20 cellular contexts compared by ENCODE assay signal in the genomic region with DNA sequence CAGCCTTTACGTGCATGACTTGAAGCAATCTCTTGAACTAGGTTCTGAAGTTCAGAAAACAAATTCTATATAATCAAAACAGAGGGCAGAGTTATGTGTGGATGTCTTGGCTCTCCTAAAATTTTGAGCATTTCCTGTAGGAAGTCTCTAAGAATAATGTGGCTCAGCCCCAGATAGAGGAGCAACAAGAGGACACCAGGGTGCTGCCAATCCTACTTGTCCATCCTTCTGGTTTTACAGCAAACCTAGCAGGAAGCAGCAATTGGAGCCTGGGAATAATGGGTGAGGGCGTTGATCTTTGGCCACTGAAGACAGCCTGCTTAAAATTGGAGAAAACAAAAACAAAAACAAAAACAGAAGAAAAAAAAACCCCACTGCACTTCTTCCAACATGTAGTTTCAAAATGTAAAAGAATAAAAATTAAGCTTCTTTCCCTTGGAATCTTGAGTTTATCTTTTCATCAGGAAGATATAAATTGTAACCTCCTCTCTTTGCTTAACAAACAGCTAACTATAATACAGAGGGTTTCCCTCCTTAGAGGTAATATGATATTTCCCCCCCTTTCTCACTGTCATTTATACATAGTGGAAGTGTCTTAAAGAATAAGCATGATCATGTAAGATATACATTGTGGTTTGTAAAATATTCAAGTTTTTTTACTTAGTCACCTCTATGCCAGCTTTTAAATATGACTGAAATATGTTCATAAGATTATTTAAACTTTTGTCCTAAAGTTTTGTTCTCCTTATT.
DNase-seq lines count a peak whose midpoint lies in the region; ATAC-seq, FAIRE-seq and TF ChIP-seq lines count a peak whose summit lies in the region.
"Had no signal": no experiment of that assay in that cellular context is flagged by ENCODE, and none has a peak within 500 bp of the region (broad histone marks: within the 10 kb centered on the region; RNA-seq: fewer than 3 reads in every experiment).

No MANE protein-coding gene starts in this region.

- H3K9me3 ChIP-seq in astrocyte (ENCODE audit: insufficient read depth, low read depth, low read length) (no peaks in the 10 kb centered on the region), transverse colon (no peaks in the 10 kb centered on the region), T-helper 17 cell (ENCODE audit: control insufficient read depth, low read length, poor library complexity, severe bottlenecking) (no peaks in the 10 kb centered on the region)
- H3K9me3 ChIP-seq: BE2C had no signal

- no peak overlapping the region for H2AFZ ChIP-seq in astrocyte (ENCODE audit: low read depth, low read length)

- in situ Hi-C loops in transverse colon (cut with MboI; ENCODE audit: low pct_ligation_motif_present in 1 of 4, low pct_unique_long_range_greater_than_20kb in 1 of 4, low sequenced_read_pairs in 3 of 4): loop anchor here in 1 of 4 donors (25.0 kb wide), 1 partner anchor 641 kb away; no protein-coding TSS in a partner anchor

- no peak overlapping the region for H3K4me3 ChIP-seq in astrocyte (ENCODE audit: insufficient read depth, low read depth, low read length)
- no peak overlapping the region for H3K4me3 ChIP-seq in transverse colon

- no peaks in the 10 kb centered on the region for H3K4me1 ChIP-seq in astrocyte (ENCODE audit: insufficient read depth, low read length)
- H3K4me1 ChIP-seq in transverse colon: peaks cover 0 to 3% (median 0%) of the 10 kb centered on the region in 4 donors

- no peak for ATAC-seq in T-helper 17 cell
- no peak for ATAC-seq in left colon
- ATAC-seq: esophagus mucosa, HCT116, right cardiac atrium had no signal

- no peak for FAIRE-seq in astrocyte (lab: Jason Lieb, UNC)

- 47 to 68% methylated on average over 2 of the region's 2 CpGs for WGBS in transverse colon (ENCODE audit: low coverage in 1 of 2), 2 donors

- no peaks in the 10 kb centered on the region for H4K20me1 ChIP-seq in astrocyte (ENCODE audit: insufficient read depth, low read length)

- H3K27ac Mint-ChIP-seq in astrocyte (ENCODE audit: unreplicated experiment) (no peak overlapping the region), T-helper 17 cell (no peak overlapping the region)

- TF ChIP-seq CTCF in astrocyte (IDR thresholded peaks at IDR 0.05; ENCODE audit: insufficient read depth, low read depth, low read length): no peak
- TF ChIP-seq CTCF in transverse colon (IDR thresholded peaks at IDR 0.05): no peak

- intact Hi-C loops in transverse colon (cut with DNase I; ENCODE audit: low total_unique reads): no loop called here
- intact Hi-C loops in left colon (cut with DNase I, micrococcal nuclease): loop anchor here in 1 of 2 donors (10.0 kb wide), 1 partner anchor 618 kb away; a partner anchor contains a TSS

- H3K4me2 ChIP-seq in astrocyte (ENCODE audit: low read length): no peak overlapping the region

- H3K27me3 Mint-ChIP-seq in astrocyte (ENCODE audit: low read depth, unreplicated experiment) (no peaks in the 10 kb centered on the region), T-helper 17 cell (peaks cover 36% of the 10 kb centered on the region)

- H3K9ac ChIP-seq in astrocyte (ENCODE audit: low read length): no peak overlapping the region

- H3K27ac ChIP-seq in astrocyte (ENCODE audit: low read depth, low read length) (no peak overlapping the region), transverse colon (peak overlapping the region; percentile 16 to 61 (median 50))

- DNase-seq in LHCN-M2 (ENCODE audit: low read depth) (peak; percentile 38), astrocyte (ENCODE audit: low read depth) (no peak), islet precursor cell (peak; percentile 56), transverse colon (no peak), T-helper 17 cell (no peak), COR-L47 (lab: John Stamatoyannopoulos, UW) (no peak), left colon (no peak)
- DNase-seq: activated CD4-positive, alpha-beta T cell treated with anti-CD3 and anti-CD28 coated beads for 48 hours; amygdala; BE2C; Calu3; glutamatergic neuron; NCI-H1694 treated with DMSO at 0.1 percent for 48 hours; NCI-H2227 treated with DMSO at 0.1 percent for 48 hours; right cardiac atrium; stimulated activated naive CD4-positive, alpha-beta T cell; trophoblast cell had no signal

- no peaks in the 10 kb centered on the region for H3K36me3 ChIP-seq in astrocyte (ENCODE audit: insufficient read depth, low read length)
- no peaks in the 10 kb centered on the region for H3K36me3 ChIP-seq in transverse colon

- no peak for TF ChIP-seq EP300 in transverse colon (IDR thresholded peaks at IDR 0.05; ENCODE audit: low read depth)

- H3K4me1 Mint-ChIP-seq in astrocyte (ENCODE audit: low read depth, unreplicated experiment): peaks cover 4% of the 10 kb centered on the region
- no peaks in the 10 kb centered on the region for H3K4me1 Mint-ChIP-seq in T-helper 17 cell
- H3K4me1 Mint-ChIP-seq: central memory CD8-positive, alpha-beta T cell had no signal

- H3K36me3 Mint-ChIP-seq in astrocyte (ENCODE audit: low read depth, unreplicated experiment) (no peaks in the 10 kb centered on the region), T-helper 17 cell (ENCODE audit: low read depth) (no peaks in the 10 kb centered on the region)

- H3K9me3 Mint-ChIP-seq in astrocyte (ENCODE audit: unreplicated experiment): no peaks in the 10 kb centered on the region
- H3K9me3 Mint-ChIP-seq: central memory CD8-positive, alpha-beta T cell had no signal

- TF ChIP-seq POLR2A in transverse colon (IDR thresholded peaks at IDR 0.05): no peak

- H3K79me2 ChIP-seq in astrocyte (ENCODE audit: insufficient read depth, low read length): no peaks in the 10 kb centered on the region

- H3K4me3 Mint-ChIP-seq in astrocyte (ENCODE audit: unreplicated experiment) (peak overlapping the region; percentile 31), T-helper 17 cell (no peak overlapping the region)
- H3K4me3 Mint-ChIP-seq: central memory CD8-positive, alpha-beta T cell had no signal

- H3K27me3 ChIP-seq in astrocyte (ENCODE audit: insufficient read depth, low read length) (no peaks in the 10 kb centered on the region), transverse colon (no peaks in the 10 kb centered on the region)
- H3K27me3 ChIP-seq: BE2C had no signal

Comparison
In these comparisons a context has a peak if more than half of its experiments do, and no peak if none do; other contexts are left out.
1. DNase-seq: peak in LHCN-M2 (single experiment) and islet precursor cell (single experiment); none in astrocyte (single experiment), transverse colon (single experiment), T-helper 17 cell (0 of 3), COR-L47 (single experiment) and left colon (0 of 2).